34 cellular contexts compared by ENCODE assay signal in genomic region chr21:31594726-31595125, GRCh38.
"Had no signal": no experiment of that assay in that cellular context is flagged by ENCODE, and none has a peak within 500 bp of the region (broad histone marks: within the 10 kb centered on the region; RNA-seq: fewer than 3 reads in every experiment).

No MANE protein-coding gene starts in this region.

- H3K4me1 Mint-ChIP-seq: activated B cell treated with CpG ODN at 0.5 μM for 24 hours; activated CD4-positive, alpha-beta T cell treated with anti-CD3 and anti-CD28 coated beads, Interleukin-2, amount 10 ng/mL, durations not matched to agents 24 days and 14 days; activated naive CD4-positive, alpha-beta T cell treated with anti-CD3 and anti-CD28 coated beads, Interleukin-2, amount 10 ng/mL, durations not matched to agents 7 days and 5 days; activated naive CD4-positive, alpha-beta T cell treated with anti-CD3 and anti-CD28 coated beads, Interleukin-2, amount 50 U/mL, for 24 hours; activated naive CD8-positive, alpha-beta T cell treated with anti-CD3 and anti-CD28 coated beads, Interleukin-2, amount 10 ng/mL, durations not matched to agents 7 days and 5 days; activated naive CD8-positive, alpha-beta T cell treated with anti-CD3 and anti-CD28 coated beads, Interleukin-2, amount 50 U/mL, for 24 hours; activated T-helper 17 cell treated with anti-CD3 and anti-CD28 coated beads, Interleukin-2, amount 50 U/mL, for 72 hours had no signal

- H3K4me1 ChIP-seq: ascending aorta had no signal

- H3K27ac Mint-ChIP-seq: activated B cell treated with CpG ODN at 0.5 μM for 24 hours; activated CD4-positive, alpha-beta memory T cell treated with anti-CD3 and anti-CD28 coated beads for 36 hours; activated CD4-positive, alpha-beta T cell treated with anti-CD3 and anti-CD28 coated beads, Interleukin-2, amount 10 ng/mL, durations not matched to agents 24 days and 14 days; activated CD8-positive, alpha-beta T cell treated with anti-CD3 and anti-CD28 coated beads for 36 hours; activated naive CD4-positive, alpha-beta T cell treated with anti-CD3 and anti-CD28 coated beads, Interleukin-2, amount 10 ng/mL, durations not matched to agents 7 days and 5 days; activated naive CD4-positive, alpha-beta T cell treated with anti-CD3 and anti-CD28 coated beads, Interleukin-2, amount 50 U/mL, for 24 hours; activated naive CD8-positive, alpha-beta T cell; activated naive CD8-positive, alpha-beta T cell treated with anti-CD3 and anti-CD28 coated beads, Interleukin-2, amount 10 ng/mL, durations not matched to agents 7 days and 5 days; activated naive CD8-positive, alpha-beta T cell treated with anti-CD3 and anti-CD28 coated beads, Interleukin-2, amount 50 U/mL, for 24 hours; activated T-cell treated with anti-CD3 and anti-CD28 coated beads, Interleukin-2, amount 50 U/mL, for 72 hours; activated T-helper 1 cell treated with anti-CD3 and anti-CD28 coated beads, Interleukin-12 subunit alpha, Interleukin-12 subunit beta, Interleukin-2, Interleukin-4 antibody, amounts not matched to agents 30 ng/mL and 10 ng/mL and 1 ng/mL, durations not matched to agents 14 hours and 24 hours and 36 hours; activated T-helper 17 cell treated with anti-CD3 and anti-CD28 coated beads, Interleukin-2, amount 50 U/mL, for 72 hours; brain; T-helper 1 cell treated with Interleukin-12 subunit alpha and Interleukin-12 subunit beta and Interleukin-4 antibody, amounts not matched to agents 30 μg/mL and 1 μg/mL, for 36 hours; T-helper 2 cell treated with Interferon-gamma antibody and Interleukin-4, amounts not matched to agents 5 μg/mL and 100 μg/mL, for 36 hours had no signal

- H3K4me3 ChIP-seq: ascending aorta, cardiac muscle cell had no signal

- H3K9me3 Mint-ChIP-seq: activated B cell treated with CpG ODN at 0.5 μM for 24 hours; activated CD4-positive, alpha-beta memory T cell treated with anti-CD3 and anti-CD28 coated beads for 36 hours; activated CD4-positive, alpha-beta T cell treated with anti-CD3 and anti-CD28 coated beads, Interleukin-2, amount 10 ng/mL, durations not matched to agents 24 days and 14 days; activated CD8-positive, alpha-beta T cell treated with anti-CD3 and anti-CD28 coated beads for 36 hours; activated naive CD4-positive, alpha-beta T cell treated with anti-CD3 and anti-CD28 coated beads, Interleukin-2, amount 10 ng/mL, durations not matched to agents 7 days and 5 days; activated naive CD4-positive, alpha-beta T cell treated with anti-CD3 and anti-CD28 coated beads, Interleukin-2, amount 50 U/mL, for 24 hours; activated naive CD8-positive, alpha-beta T cell treated with anti-CD3 and anti-CD28 coated beads, Interleukin-2, amount 10 ng/mL, durations not matched to agents 7 days and 5 days; activated naive CD8-positive, alpha-beta T cell treated with anti-CD3 and anti-CD28 coated beads, Interleukin-2, amount 50 U/mL, for 24 hours; activated T-cell treated with anti-CD3 and anti-CD28 coated beads, Interleukin-2, amount 50 U/mL, for 4 hours; activated T-cell treated with anti-CD3 and anti-CD28 coated beads, Interleukin-2, amount 50 U/mL, for 72 hours; activated T-helper 1 cell treated with anti-CD3 and anti-CD28 coated beads, Interleukin-12 subunit alpha, Interleukin-12 subunit beta, Interleukin-2, Interleukin-4 antibody, amounts not matched to agents 30 ng/mL and 10 ng/mL and 1 ng/mL, durations not matched to agents 14 hours and 24 hours and 36 hours; activated T-helper 17 cell treated with anti-CD3 and anti-CD28 coated beads, Interleukin-2, amount 50 U/mL, for 72 hours; T-helper 1 cell treated with Interleukin-12 subunit alpha and Interleukin-12 subunit beta and Interleukin-4 antibody, amounts not matched to agents 30 μg/mL and 1 μg/mL, for 36 hours; T-helper 2 cell treated with Interferon-gamma antibody and Interleukin-4, amounts not matched to agents 5 μg/mL and 100 μg/mL, for 36 hours had no signal

- H3K36me3 ChIP-seq: ascending aorta, cardiac muscle cell had no signal

- H3K9me3 ChIP-seq: ascending aorta had no signal

- H3K27ac ChIP-seq: ascending aorta, cardiac muscle cell, VCaP had no signal

- DNase-seq: activated B cell treated with CpG ODN at 0.5 μM for 24 hours; activated CD4-positive, alpha-beta memory T cell treated with anti-CD3 and anti-CD28 coated beads for 36 hours; activated CD4-positive, alpha-beta T cell treated with anti-CD3 and anti-CD28 coated beads for 4 hours; activated CD4-positive, alpha-beta T cell treated with anti-CD3 and anti-CD28 coated beads, Interleukin-2, amount 10 ng/mL, durations not matched to agents 24 days and 14 days; activated CD4-positive, alpha-beta T cell treated with anti-CD3 and anti-CD28 coated beads, Interleukin-2, amount 50 U/mL, for 1 hour; activated CD4-positive, alpha-beta T cell treated with anti-CD3 and anti-CD28 coated beads, Interleukin-2, amount 50 U/mL, for 4 hours; activated CD4-positive, CD25-positive, alpha-beta regulatory T cell treated with anti-CD3 and anti-CD28 coated beads, Interleukin-2, amount 50 U/mL, for 72 hours; activated CD8-positive, alpha-beta memory T cell treated with anti-CD3 and anti-CD28 coated beads, Interleukin-2, amount 50 U/mL, for 4 hours; activated CD8-positive, alpha-beta T cell treated with anti-CD3 and anti-CD28 coated beads for 36 hours; activated effector memory CD4-positive, alpha-beta T cell treated with anti-CD3 and anti-CD28 coated beads, Interleukin-2, amount 50 U/mL, for 16 hours; activated naive CD4-positive, alpha-beta T cell treated with anti-CD3 and anti-CD28 coated beads, Interleukin-2, amount 10 ng/mL, durations not matched to agents 7 days and 5 days; activated naive CD4-positive, alpha-beta T cell treated with Interleukin-2 at 50 U/mL for 16 hours; activated naive CD8-positive, alpha-beta T cell treated with anti-CD3 and anti-CD28 coated beads, Interleukin-2, amount 10 ng/mL, durations not matched to agents 7 days and 5 days; activated naive CD8-positive, alpha-beta T cell treated with anti-CD3 and anti-CD28 coated beads, Interleukin-2, amount 50 U/mL, for 24 hours; activated T-cell treated with anti-CD3 and anti-CD28 coated beads for 4 hours; activated T-cell treated with anti-CD3 and anti-CD28 coated beads, Interleukin-2, amount 50 U/mL, for 1 hour; activated T-cell treated with anti-CD3 and anti-CD28 coated beads, Interleukin-2, amount 50 U/mL, for 4 hours; activated T-cell treated with anti-CD3 and anti-CD28 coated beads, Interleukin-2, amount 50 U/mL, for 72 hours; amygdala; anterior cingulate cortex; caudate nucleus; T-helper 1 cell; T-helper 2 cell; T-helper 9 cell had no signal

- H3K27me3 Mint-ChIP-seq: activated CD4-positive, alpha-beta memory T cell treated with anti-CD3 and anti-CD28 coated beads for 36 hours; activated CD8-positive, alpha-beta T cell treated with anti-CD3 and anti-CD28 coated beads for 36 hours; activated naive CD4-positive, alpha-beta T cell treated with anti-CD3 and anti-CD28 coated beads, Interleukin-2, amount 50 U/mL, for 24 hours; activated naive CD8-positive, alpha-beta T cell; activated T-helper 17 cell treated with anti-CD3 and anti-CD28 coated beads, Interleukin-2, amount 50 U/mL, for 72 hours had no signal

- H3K4me3 Mint-ChIP-seq: activated B cell treated with CpG ODN at 0.5 μM for 24 hours; activated CD4-positive, alpha-beta memory T cell treated with anti-CD3 and anti-CD28 coated beads for 36 hours; activated CD4-positive, alpha-beta T cell treated with anti-CD3 and anti-CD28 coated beads, Interleukin-2, amount 10 ng/mL, durations not matched to agents 24 days and 14 days; activated CD8-positive, alpha-beta T cell treated with anti-CD3 and anti-CD28 coated beads for 36 hours; activated naive CD4-positive, alpha-beta T cell treated with anti-CD3 and anti-CD28 coated beads, Interleukin-2, amount 10 ng/mL, durations not matched to agents 7 days and 5 days; activated naive CD4-positive, alpha-beta T cell treated with anti-CD3 and anti-CD28 coated beads, Interleukin-2, amount 50 U/mL, for 24 hours; activated naive CD8-positive, alpha-beta T cell; activated naive CD8-positive, alpha-beta T cell treated with anti-CD3 and anti-CD28 coated beads, Interleukin-2, amount 10 ng/mL, durations not matched to agents 7 days and 5 days; activated naive CD8-positive, alpha-beta T cell treated with anti-CD3 and anti-CD28 coated beads, Interleukin-2, amount 50 U/mL, for 24 hours; activated T-cell treated with anti-CD3 and anti-CD28 coated beads, Interleukin-2, amount 50 U/mL, for 4 hours; activated T-cell treated with anti-CD3 and anti-CD28 coated beads, Interleukin-2, amount 50 U/mL, for 72 hours; activated T-helper 1 cell treated with anti-CD3 and anti-CD28 coated beads, Interleukin-12 subunit alpha, Interleukin-12 subunit beta, Interleukin-2, Interleukin-4 antibody, amounts not matched to agents 30 ng/mL and 10 ng/mL and 1 ng/mL, durations not matched to agents 14 hours and 24 hours and 36 hours; activated T-helper 17 cell treated with anti-CD3 and anti-CD28 coated beads, Interleukin-2, amount 50 U/mL, for 72 hours; brain; T-helper 1 cell treated with Interleukin-12 subunit alpha and Interleukin-12 subunit beta and Interleukin-4 antibody, amounts not matched to agents 30 μg/mL and 1 μg/mL, for 36 hours; T-helper 2 cell treated with Interferon-gamma antibody and Interleukin-4, amounts not matched to agents 5 μg/mL and 100 μg/mL, for 36 hours had no signal

- H3K27me3 ChIP-seq: ascending aorta, cardiac muscle cell had no signal

- H3K36me3 Mint-ChIP-seq: activated CD4-positive, alpha-beta memory T cell treated with anti-CD3 and anti-CD28 coated beads for 36 hours; activated naive CD4-positive, alpha-beta T cell treated with anti-CD3 and anti-CD28 coated beads, Interleukin-2, amount 10 ng/mL, durations not matched to agents 7 days and 5 days; activated naive CD4-positive, alpha-beta T cell treated with anti-CD3 and anti-CD28 coated beads, Interleukin-2, amount 50 U/mL, for 24 hours; activated naive CD8-positive, alpha-beta T cell; activated naive CD8-positive, alpha-beta T cell treated with anti-CD3 and anti-CD28 coated beads, Interleukin-2, amount 10 ng/mL, durations not matched to agents 7 days and 5 days; brain had no signal
